8 cellular contexts compared by ENCODE assay signal in the genomic region with DNA sequence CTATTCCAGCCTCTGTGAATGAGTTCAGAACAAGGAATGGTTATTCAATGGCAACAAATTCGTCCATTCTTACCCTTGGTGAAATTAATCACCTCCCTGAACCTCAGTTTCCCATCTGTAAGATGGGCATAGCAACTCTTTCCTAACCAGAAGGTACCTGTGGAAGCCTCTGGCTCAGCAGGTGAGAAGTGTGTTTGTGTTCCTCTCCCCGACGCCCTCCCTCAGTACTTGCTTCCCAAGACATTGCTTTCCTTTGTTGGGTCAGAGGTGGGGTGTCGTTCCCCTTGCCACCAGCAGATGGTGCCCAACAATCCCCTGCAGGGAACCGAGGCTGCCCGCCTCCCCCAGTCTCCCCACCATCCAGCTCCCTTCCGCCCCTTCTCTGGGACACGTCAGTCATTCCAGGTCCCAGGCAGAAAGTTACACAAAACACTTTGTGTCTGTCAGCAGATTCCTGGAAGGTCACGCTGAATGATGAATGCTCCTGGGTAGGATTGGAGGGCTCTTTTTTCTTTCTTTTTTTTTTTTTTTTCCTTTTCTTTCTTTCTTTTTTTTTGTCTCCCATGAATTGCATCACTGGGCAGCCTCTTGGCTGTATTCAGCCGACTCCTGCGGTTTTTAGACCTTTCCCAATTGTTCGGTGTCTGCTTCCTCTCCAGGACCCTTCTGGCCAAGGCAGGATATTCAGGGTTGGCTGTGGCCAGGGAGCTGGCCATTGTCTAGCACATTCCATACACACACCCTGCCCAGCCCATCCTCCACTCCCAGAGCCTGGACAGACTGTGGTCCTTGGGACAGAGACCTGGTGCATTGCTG.
DNase-seq lines count a peak whose midpoint lies in the region; ATAC-seq and TF ChIP-seq lines count a peak whose summit lies in the region.

No MANE protein-coding gene starts in this region.

- TF ChIP-seq CTCF in endodermal cell (conservative IDR thresholded peaks at IDR 0.05) = peak; percentile 99

- WGBS in endodermal cell (ENCODE audit: insufficient coverage in 1 of 2, insufficient read length in 1 of 2), 2 experiments = 32 to 64% methylated on average over 4 to 12 of the region's 12 CpGs

- peaks cover 22% of the 10 kb centered on the region for H3K9me3 Mint-ChIP-seq in endodermal cell

- no peaks in the 10 kb centered on the region for H3K36me3 ChIP-seq in endodermal cell (ENCODE audit: control insufficient read depth, insufficient read depth, low read length)

- no peaks in the 10 kb centered on the region for H3K27me3 Mint-ChIP-seq in endodermal cell (ENCODE audit: insufficient read depth)

- no peaks in the 10 kb centered on the region for H3K27me3 ChIP-seq in endodermal cell (ENCODE audit: control insufficient read depth, insufficient read depth, low read length, poor library complexity, severe bottlenecking)

- no peak overlapping the region for H3K9ac ChIP-seq in endodermal cell (ENCODE audit: extremely low read depth, low read length, poor library complexity, severe bottlenecking)

- H3K36me3 Mint-ChIP-seq in endodermal cell (ENCODE audit: low read depth) = peaks cover 5% of the 10 kb centered on the region

- no peak overlapping the region for H3K4me3 ChIP-seq in endodermal cell (ENCODE audit: low read length)

- peaks cover 26% of the 10 kb centered on the region for H3K9me3 ChIP-seq in endodermal cell (ENCODE audit: control insufficient read depth, low read length)

- H3K27ac Mint-ChIP-seq in endodermal cell = no peak overlapping the region

- peak; percentile 31 for ATAC-seq in HG02870 (IDR thresholded peaks at IDR 0.05; ENCODE audit: unreplicated experiment)

- no peaks in the 10 kb centered on the region for H3K4me1 ChIP-seq in endodermal cell (ENCODE audit: control insufficient read depth, insufficient read depth, low read length)

- DNase-seq in NCI-H146 (lab: John Stamatoyannopoulos, UW) (peak; percentile 31), NCI-H146 treated with DMSO at 0.1 percent for 48 hours (lab: John Stamatoyannopoulos, UW; ENCODE audit: unreplicated experiment) (no peak), NCI-H774 (lab: John Stamatoyannopoulos, UW) (peak; percentile 64), endodermal cell (peak; percentile 93), middle frontal gyrus (ENCODE audit: extremely low spot score, low spot score) (peak; percentile 19)
- DNase-seq in activated CD8-positive, alpha-beta memory T cell treated with anti-CD3 and anti-CD28 coated beads for 4 hours (ENCODE audit: low read depth in 2 of 2) = peak; percentile 47 to 52
- peak; percentile 46 to 48 for DNase-seq in stimulated activated CD8-positive, alpha-beta memory T cell treated with anti-CD3 and anti-CD28 coated beads, Interleukin-4, amount 100 ng/mL, for 4 hours (ENCODE audit: low read depth in 2 of 2, low spot score in 1 of 2)

- no peak overlapping the region for H3K4me3 Mint-ChIP-seq in endodermal cell

- peak overlapping the region; percentile 90 for H3K27ac ChIP-seq in endodermal cell (ENCODE audit: low read depth, low read length)

- peaks cover 10% of the 10 kb centered on the region for H3K4me1 Mint-ChIP-seq in endodermal cell
